1 cellular context compared by ENCODE assay signal in genomic region chr6:30323806-30324205, GRCh38.
TF ChIP-seq lines count a peak whose summit lies in the region.

No MANE protein-coding gene starts in this region.

TF ChIP-seq in WTC11, 78 proteins besides CTCF, POLR2A, EP300 and RAD21 (continued from another document):
- TF ChIP-seq MAX (CRISPR knock-in tag; IDR thresholded peaks at IDR 0.05) (no peak), ZNF138 (CRISPR knock-in tag; conservative IDR thresholded peaks at IDR 0.05) (no peak), E2F5 (CRISPR knock-in tag; IDR thresholded peaks at IDR 0.05) (no peak)
